Comparison of ENCODE assay signal across 7 cellular contexts in the genomic region with DNA sequence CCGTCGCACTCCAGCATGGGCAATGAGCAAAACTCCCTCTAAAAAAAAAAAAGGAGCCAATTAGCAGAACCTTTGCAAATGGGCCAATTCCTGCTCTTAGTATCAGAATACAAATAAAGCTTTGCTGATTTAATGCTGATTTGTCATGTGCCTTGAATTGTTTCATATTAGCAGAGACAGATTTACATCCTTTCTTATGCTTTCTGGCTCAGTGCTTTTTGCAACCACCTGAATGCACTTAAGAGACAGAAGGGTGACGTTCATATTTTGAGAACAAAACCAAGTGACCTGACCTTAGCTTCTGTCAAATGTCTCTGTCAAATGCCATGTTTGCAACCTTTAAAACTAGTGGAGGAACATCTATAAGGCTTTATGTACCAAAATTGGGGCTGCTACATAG.
"Had no signal": no experiment of that assay in that cellular context is flagged by ENCODE, and none has a peak within 500 bp of the region (broad histone marks: within the 10 kb centered on the region; RNA-seq: fewer than 3 reads in every experiment).

No MANE protein-coding gene starts in this region.

- H3K27ac Mint-ChIP-seq: HFFc6, IgD-negative memory B cell had no signal

- H3K36me3 ChIP-seq: HAP-1 had no signal

- H2AFZ ChIP-seq: GM23248 had no signal

- ATAC-seq: HCT116 had no signal

- H3K9ac ChIP-seq: GM23248 had no signal

- H3K9me3 ChIP-seq: HAP-1 had no signal

- H3K36me3 Mint-ChIP-seq: IgD-negative memory B cell had no signal

- DNase-seq: GM23248, GOT3, H7, HFFc6 had no signal

- H3K27ac ChIP-seq: GM23248 had no signal

- H3K4me3 Mint-ChIP-seq: HFFc6, IgD-negative memory B cell had no signal

- H3K9me3 Mint-ChIP-seq: HFFc6, IgD-negative memory B cell had no signal

- H3K4me3 ChIP-seq: GM23248, HAP-1 had no signal
